Comparison of ENCODE assay signal across 20 cellular contexts in the genomic region with DNA sequence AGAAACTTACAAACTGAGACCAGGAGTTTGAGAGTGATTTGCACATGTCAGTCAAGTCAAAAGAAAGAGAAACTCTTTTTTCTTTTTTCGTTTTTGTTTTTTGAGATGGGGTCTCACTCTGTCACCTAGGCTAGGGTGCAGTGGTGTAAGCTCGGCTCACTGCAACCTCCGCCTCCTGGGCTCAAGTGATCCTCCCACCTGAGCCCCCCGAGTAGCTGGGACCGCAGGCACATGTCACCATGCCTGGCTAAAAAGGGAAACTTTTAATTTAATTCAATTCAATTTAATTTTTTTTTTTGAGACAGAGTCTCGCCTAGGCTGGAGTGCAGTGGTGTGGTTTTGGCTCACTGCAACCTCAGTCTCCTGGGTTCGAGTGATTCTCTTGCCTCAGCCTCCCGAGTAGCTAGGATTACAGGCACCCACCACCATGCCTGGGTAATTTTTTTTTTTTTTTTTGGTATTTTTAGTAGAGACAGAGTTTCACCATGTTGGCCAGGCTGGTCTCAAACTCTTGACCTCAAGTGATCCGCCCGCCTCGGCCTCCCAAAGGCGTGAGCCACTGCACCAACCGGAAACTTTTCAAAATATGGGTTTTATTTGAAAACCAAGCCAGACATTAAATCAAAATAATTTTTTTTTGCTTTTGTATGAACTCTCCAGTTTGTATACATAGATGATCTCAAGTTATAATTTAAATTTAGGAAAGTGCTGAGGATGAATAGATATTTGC. TPM values are rescaled to one million over a fixed set of nuclear protein-coding genes. Genes with fewer than 3 reads are reported as not detected.
DNase-seq lines count a peak whose midpoint lies in the region; ATAC-seq and TF ChIP-seq lines count a peak whose summit lies in the region.
"Had no signal": no experiment of that assay in that cellular context is flagged by ENCODE, and none has a peak within 500 bp of the region (broad histone marks: within the 10 kb centered on the region; RNA-seq: fewer than 3 reads in every experiment).

No MANE protein-coding gene starts in this region.

- H3K4me1 ChIP-seq in OCI-LY1 (ENCODE audit: insufficient read depth, low read length, severe bottlenecking), result peaks cover 62% of the 10 kb centered on the region
- H3K4me1 ChIP-seq in spleen, result peaks cover 0 to 56% (median 33%) of the 10 kb centered on the region in 6 donors
- H3K4me1 ChIP-seq: left ventricle myocardium inferior, neural progenitor cell, prostate gland had no signal

- H3K27me3 Mint-ChIP-seq in activated CD4-positive, alpha-beta T cell treated with anti-CD3 and anti-CD28 coated beads, Interleukin-2, amount 10 ng/mL, durations not matched to agents 7 days and 5 days, result no peaks in the 10 kb centered on the region
- H3K27me3 Mint-ChIP-seq in activated CD4-positive, alpha-beta T cell treated with anti-CD3 and anti-CD28 coated beads for 36 hours, result no peaks in the 10 kb centered on the region

- no peak for TF ChIP-seq POLR2A in spleen (IDR thresholded peaks at IDR 0.05)

- POLR2A ChIA-PET in activated CD4-positive, alpha-beta T cell treated with anti-CD3 and anti-CD28 coated beads, Interleukin-2, amount 10 ng/mL, durations not matched to agents 7 days and 5 days (lab: Charles Lee), result no interaction called here
- POLR2A ChIA-PET in activated CD4-positive, alpha-beta T cell treated with anti-CD3 and anti-CD28 coated beads for 36 hours (lab: Charles Lee), result no interaction called here

- no peaks in the 10 kb centered on the region for H3K79me2 ChIP-seq in OCI-LY1 (ENCODE audit: insufficient read depth, low read length)

- no peaks in the 10 kb centered on the region for H3K36me3 ChIP-seq in OCI-LY1 (ENCODE audit: insufficient read depth, low read length)
- peaks cover 0 to 39% (median 15%) of the 10 kb centered on the region in 6 donors for H3K36me3 ChIP-seq in spleen
- H3K36me3 ChIP-seq: neural progenitor cell, prostate gland had no signal

- peaks cover 32% of the 10 kb centered on the region for H3K36me3 Mint-ChIP-seq in activated CD4-positive, alpha-beta T cell treated with anti-CD3 and anti-CD28 coated beads, Interleukin-2, amount 10 ng/mL, durations not matched to agents 7 days and 5 days (ENCODE audit: low read depth)
- peaks cover 12% of the 10 kb centered on the region for H3K36me3 Mint-ChIP-seq in activated CD4-positive, alpha-beta T cell treated with anti-CD3 and anti-CD28 coated beads for 36 hours (ENCODE audit: low read depth)

- H3F3A ChIP-seq in OCI-LY1 (ENCODE audit: insufficient read depth, low read length), result peaks cover 23% of the 10 kb centered on the region

- no peak overlapping the region for H3K9ac ChIP-seq in OCI-LY1 (ENCODE audit: low read length)
- H3K9ac ChIP-seq: neural progenitor cell had no signal

- TF ChIP-seq CTCF in OCI-LY1 (IDR thresholded peaks at IDR 0.05; ENCODE audit: low read length) (no peak), coronary artery (IDR thresholded peaks at IDR 0.05) (no peak), spleen (IDR thresholded peaks at IDR 0.05 in 8 of 11, conservative IDR thresholded peaks at IDR 0.05 in 3 of 11) (no peak)

- 90 to 95% (median 92%) methylated on average over 13 of the region's 13 CpGs for WGBS in spleen, 5 donors

- CTCF ChIA-PET in activated CD4-positive, alpha-beta T cell treated with anti-CD3 and anti-CD28 coated beads, Interleukin-2, amount 10 ng/mL, durations not matched to agents 7 days and 5 days (lab: Charles Lee), result interaction anchor here (0.6 to 1.4 kb wide), 5 partner anchors 13 to 145 kb away, joined by 3 to 5 read pairs (median 4); no protein-coding TSS in a partner anchor
- CTCF ChIA-PET in activated CD4-positive, alpha-beta T cell treated with anti-CD3 and anti-CD28 coated beads for 36 hours (lab: Charles Lee), result interaction anchor here (0.6 kb wide), 2 partner anchors 20 to 184 kb away, joined by 3 read pairs; no protein-coding TSS in a partner anchor

- H2AFZ ChIP-seq in OCI-LY1 (ENCODE audit: low read length), result no peak overlapping the region
- H2AFZ ChIP-seq: neural progenitor cell had no signal

- no peaks in the 10 kb centered on the region for H3K9me2 ChIP-seq in OCI-LY1 (ENCODE audit: low read depth, low read length)

- H4K20me1 ChIP-seq in OCI-LY1 (ENCODE audit: insufficient read depth, low read length), result no peaks in the 10 kb centered on the region

- ATAC-seq in activated CD4-positive, alpha-beta T cell treated with anti-CD3 and anti-CD28 coated beads for 36 hours, result no peak
- ATAC-seq in GM18907 (IDR thresholded peaks at IDR 0.05; ENCODE audit: unreplicated experiment), result no peak
- ATAC-seq: activated naive CD4-positive, alpha-beta T cell treated with anti-CD3 and anti-CD28 coated beads, Interleukin-2, amount 50 U/mL, for 72 hours had no signal

- DNase-seq in activated CD4-positive, alpha-beta T cell treated with anti-CD3 and anti-CD28 coated beads, Interleukin-2, amount 10 ng/mL, durations not matched to agents 7 days and 5 days, result no peak
- no peak for DNase-seq in activated CD4-positive, alpha-beta T cell treated with anti-CD3 and anti-CD28 coated beads for 36 hours
- peak; percentile 58 for DNase-seq in coronary artery (ENCODE audit: low spot score)
- DNase-seq in spleen, result peak; percentile 42
- no peak for DNase-seq in A172 (ENCODE audit: low spot score)
- no peak for DNase-seq in SKM-1 treated with dmso at 0.1 percent for 144 hours (lab: John Stamatoyannopoulos, UW; ENCODE audit: unreplicated experiment)
- DNase-seq: activated CD4-positive, alpha-beta T cell treated with anti-CD3 and anti-CD28 coated beads for 48 hours; left ventricle myocardium inferior; midbrain; NCI-H1048; stimulated activated CD4-positive, alpha-beta T cell treated with anti-CD3 and anti-CD28 coated beads, Interleukin-2, amount 100 ng/mL, for 24 hours; stimulated activated naive CD4-positive, alpha-beta T cell treated with Interleukin-2 at 50 U/mL for 16 hours had no signal

- intact Hi-C loops in activated CD4-positive, alpha-beta T cell treated with anti-CD3 and anti-CD28 coated beads for 36 hours (cut with DNase I, micrococcal nuclease), result no loop called here
- intact Hi-C loops in spleen (cut with DNase I; ENCODE audit: low total_unique reads), result no loop called here

- H3K27me3 ChIP-seq in OCI-LY1 (ENCODE audit: insufficient read depth, low read length) (no peaks in the 10 kb centered on the region), spleen (replicated peaks in 1 of 7) (no peaks in the 10 kb centered on the region)
- H3K27me3 ChIP-seq: neural progenitor cell, tibial nerve had no signal

- peaks cover 4% of the 10 kb centered on the region for H3K9me3 Mint-ChIP-seq in activated CD4-positive, alpha-beta T cell treated with anti-CD3 and anti-CD28 coated beads, Interleukin-2, amount 10 ng/mL, durations not matched to agents 7 days and 5 days
- no peaks in the 10 kb centered on the region for H3K9me3 Mint-ChIP-seq in activated CD4-positive, alpha-beta T cell treated with anti-CD3 and anti-CD28 coated beads for 36 hours (ENCODE audit: low read depth)
- H3K9me3 Mint-ChIP-seq: activated naive CD4-positive, alpha-beta T cell treated with anti-CD3 and anti-CD28 coated beads, Interleukin-2, amount 50 U/mL, for 72 hours; neural progenitor cell had no signal

- H3K27ac Mint-ChIP-seq in activated CD4-positive, alpha-beta T cell treated with anti-CD3 and anti-CD28 coated beads, Interleukin-2, amount 10 ng/mL, durations not matched to agents 7 days and 5 days, result peak overlapping the region; percentile 20
- H3K27ac Mint-ChIP-seq in activated CD4-positive, alpha-beta T cell treated with anti-CD3 and anti-CD28 coated beads for 36 hours, result no peak overlapping the region
- H3K27ac Mint-ChIP-seq: neural progenitor cell had no signal

- H3K9me3 ChIP-seq in OCI-LY1 (ENCODE audit: low read length) (no peaks in the 10 kb centered on the region), spleen (no peaks in the 10 kb centered on the region)
- H3K9me3 ChIP-seq: left ventricle myocardium inferior, prostate gland, tibial nerve had no signal

- peaks cover 63% of the 10 kb centered on the region for H3K4me1 Mint-ChIP-seq in activated CD4-positive, alpha-beta T cell treated with anti-CD3 and anti-CD28 coated beads, Interleukin-2, amount 10 ng/mL, durations not matched to agents 7 days and 5 days
- peaks cover 64% of the 10 kb centered on the region for H3K4me1 Mint-ChIP-seq in activated CD4-positive, alpha-beta T cell treated with anti-CD3 and anti-CD28 coated beads for 36 hours
- H3K4me1 Mint-ChIP-seq: neural progenitor cell had no signal

- H3K4me2 ChIP-seq in OCI-LY1 (ENCODE audit: low read length), result no peak overlapping the region
- H3K4me2 ChIP-seq: neural progenitor cell had no signal

- no peak overlapping the region for H3K4me3 Mint-ChIP-seq in activated CD4-positive, alpha-beta T cell treated with anti-CD3 and anti-CD28 coated beads, Interleukin-2, amount 10 ng/mL, durations not matched to agents 7 days and 5 days
- H3K4me3 Mint-ChIP-seq in activated CD4-positive, alpha-beta T cell treated with anti-CD3 and anti-CD28 coated beads for 36 hours, result no peak overlapping the region
- H3K4me3 Mint-ChIP-seq: neural progenitor cell had no signal

- H3K27ac ChIP-seq in OCI-LY1 (ENCODE audit: low read depth, low read length, poor library complexity, severe bottlenecking), result peak overlapping the region; percentile 98
- H3K27ac ChIP-seq in coronary artery, result no peak overlapping the region
- H3K27ac ChIP-seq in spleen, result no peak overlapping the region
- H3K27ac ChIP-seq: left ventricle myocardium inferior, neural progenitor cell, prostate gland, skin epidermis, tibial nerve had no signal

- H3K4me3 ChIP-seq in OCI-LY1 (ENCODE audit: low read depth, low read length, poor library complexity, severe bottlenecking) (no peak overlapping the region), coronary artery (no peak overlapping the region), spleen (no peak overlapping the region)
- H3K4me3 ChIP-seq: left ventricle myocardium inferior, neural progenitor cell, prostate gland, skin epidermis, tibial nerve had no signal

RNA-seq across cellular contexts. Expression of a gene that starts 9.9 kb away (rescaled TPM):
- total RNA-seq in activated CD4-positive, alpha-beta T cell treated with anti-CD3 and anti-CD28 coated beads, Interleukin-2, amount 10 ng/mL, durations not matched to agents 7 days and 5 days, result 1 to 10 TPM; 2.5 to 3.2 TPM
- total RNA-seq in activated CD4-positive, alpha-beta T cell treated with anti-CD3 and anti-CD28 coated beads for 36 hours, result under 1 TPM; 0.69 to 0.73 TPM
- 1 to 10 TPM; 2.0 to 7.1 (median 4.8) TPM for total RNA-seq in spleen
- 1 to 10 TPM in 2 of 3 donors, under 1 TPM in 1; 0.68 to 2.6 (median 1.5) TPM for polyA plus RNA-seq in spleen
- 0.05 and 0.46 TPM in 2 replicates for total RNA-seq in A172 (2014; rRNA removed; shearing (Covaris generic))
- total RNA-seq: H4 had no signal

RNA-seq across cellular contexts. Expression of a gene that starts 16.4 kb away (rescaled TPM):
- 100 to 1,000 TPM; 326 to 344 TPM for total RNA-seq in activated CD4-positive, alpha-beta T cell treated with anti-CD3 and anti-CD28 coated beads, Interleukin-2, amount 10 ng/mL, durations not matched to agents 7 days and 5 days
- total RNA-seq in activated CD4-positive, alpha-beta T cell treated with anti-CD3 and anti-CD28 coated beads for 36 hours, result 100 to 1,000 TPM; 259 to 261 TPM
- total RNA-seq in spleen, result 100 to 1,000 TPM; 369 to 556 (median 427) TPM
- 100 to 1,000 TPM; 209 to 281 (median 275) TPM for polyA plus RNA-seq in spleen
- total RNA-seq in A172 (2014; rRNA removed; shearing (Covaris generic)), result 18.8 and 30.4 TPM in 2 replicates

RNA-seq across cellular contexts. Expression of a gene that starts 48.2 kb away (rescaled TPM):
- total RNA-seq in activated CD4-positive, alpha-beta T cell treated with anti-CD3 and anti-CD28 coated beads, Interleukin-2, amount 10 ng/mL, durations not matched to agents 7 days and 5 days, result under 1 TPM; 0.15 to 0.31 TPM
- under 1 TPM; 0.37 to 0.57 TPM for total RNA-seq in activated CD4-positive, alpha-beta T cell treated with anti-CD3 and anti-CD28 coated beads for 36 hours
- total RNA-seq in spleen, result under 1 TPM in 1 of 7 donors, not detected in 6; 0.32 TPM
- polyA plus RNA-seq in spleen, result under 1 TPM in 2 of 3 donors, not detected in 1; 0.04 to 0.06 TPM
- not detected in 2 replicates for total RNA-seq in A172 (2014; rRNA removed; shearing (Covaris generic))
- total RNA-seq: H4, left ventricle myocardium inferior had no signal

Comparison
In these comparisons a context has a peak if more than half of its experiments do, and no peak if none do; other contexts are left out.
1. DNase-seq: peak in coronary artery (single experiment) and spleen (single experiment); none in activated CD4-positive, alpha-beta T cell treated with anti-CD3 and anti-CD28 coated beads, Interleukin-2, amount 10 ng/mL, durations not matched to agents 7 days and 5 days (single experiment), activated CD4-positive, alpha-beta T cell treated with anti-CD3 and anti-CD28 coated beads for 36 hours (single experiment), A172 (single experiment) and SKM-1 treated with dmso at 0.1 percent for 144 hours (single experiment).